ENCODE assay signal across 21 cellular contexts in genomic region chr11:36792870-36793541, GRCh38.
DNase-seq lines count a peak whose midpoint lies in the region; ATAC-seq, FAIRE-seq and TF ChIP-seq lines count a peak whose summit lies in the region.
"Had no signal": no experiment of that assay in that cellular context is flagged by ENCODE, and none has a peak within 500 bp of the region (broad histone marks: within the 10 kb centered on the region; RNA-seq: fewer than 3 reads in every experiment).

No MANE protein-coding gene starts in this region.

- DNase-seq in bronchial epithelial cell (ENCODE audit: low read depth): no peak
- DNase-seq in keratinocyte (ENCODE audit: low read depth, low spot score): no peak
- peak; percentile 8 for DNase-seq in retina
- no peak for DNase-seq in NCI-H146 treated with DMSO at 0.1 percent for 48 hours (lab: John Stamatoyannopoulos, UW; ENCODE audit: unreplicated experiment)
- DNase-seq: activated CD8-positive, alpha-beta T cell treated with anti-CD3 and anti-CD28 coated beads, Interleukin-2, amount 10 ng/mL, durations not matched to agents 7 days and 5 days; activated naive CD4-positive, alpha-beta T cell treated with Interleukin-2 at 50 U/mL for 16 hours; activated T-cell treated with anti-CD3 and anti-CD28 coated beads, Interleukin-2, amount 50 U/mL, for 1 hour; amygdala; caudate nucleus; CD4-positive, alpha-beta memory T cell; DMS153; GF-D8; midbrain; NCI-H1930; NCI-H446 treated with DMSO at 0.1 percent for 48 hours; NK-92 treated with Interleukin-12 subunit alpha and Interleukin-12 subunit beta, amount 100 ng/mL, for 24 hours had no signal

- H3K9me3 ChIP-seq in HUES6 (ENCODE audit: control insufficient read depth, insufficient read depth, low read depth, low read length) (no peaks in the 10 kb centered on the region), keratinocyte (ENCODE audit: control insufficient read depth, low read depth, low read length) (no peaks in the 10 kb centered on the region)

- H3K27ac ChIP-seq in HUES6 (ENCODE audit: low read depth, low read length) (no peak overlapping the region), keratinocyte (ENCODE audit: control insufficient read depth, insufficient read depth, low read length) (no peak overlapping the region)

- H3K9me1 ChIP-seq in keratinocyte (ENCODE audit: control insufficient read depth, extremely low read depth, insufficient read depth, low read length): no peaks in the 10 kb centered on the region

- H4K20me1 ChIP-seq in keratinocyte (ENCODE audit: control insufficient read depth, extremely low read depth, insufficient read depth, low read length): no peaks in the 10 kb centered on the region

- dilution Hi-C loops in keratinocyte (cut with MboI; ENCODE audit: extremely low pct_ligation_motif_present, low sequenced_read_pairs): no loop called here

- H3K4me2 ChIP-seq in keratinocyte (ENCODE audit: control insufficient read depth, extremely low read depth, insufficient read depth, low read depth, low read length): peak overlapping the region; percentile 35

- no peaks in the 10 kb centered on the region for H3K36me3 ChIP-seq in HUES6 (ENCODE audit: control insufficient read depth, insufficient read depth, low read length)
- H3K36me3 ChIP-seq in bronchial epithelial cell (ENCODE audit: control insufficient read depth, insufficient read depth, low read length): no peaks in the 10 kb centered on the region
- no peaks in the 10 kb centered on the region for H3K36me3 ChIP-seq in keratinocyte (ENCODE audit: control insufficient read depth in 2 of 2, extremely low read depth in 1 of 2, insufficient read depth in 2 of 2, low read length in 2 of 2)

- peak overlapping the region; percentile 39 for H3K4me3 ChIP-seq in HUES6 (ENCODE audit: low read depth, low read length)
- no peak overlapping the region for H3K4me3 ChIP-seq in bronchial epithelial cell (ENCODE audit: low read depth, low read length)
- H3K4me3 ChIP-seq in keratinocyte (ENCODE audit: control insufficient read depth in 2 of 3, extremely low read depth in 1 of 3, insufficient read depth in 2 of 3, low read depth in 1 of 3, low read length in 3 of 3): no peak overlapping the region
- H3K4me3 ChIP-seq: K562 had no signal

- TF ChIP-seq CTCF in bronchial epithelial cell (IDR thresholded peaks at IDR 0.05; ENCODE audit: insufficient read depth, low read length, severe bottlenecking): no peak
- no peak for TF ChIP-seq CTCF in keratinocyte (optimal IDR thresholded peaks at IDR 0.05 in 1 of 3, IDR thresholded peaks at IDR 0.05 in 1 of 3, conservative IDR thresholded peaks at IDR 0.05 in 1 of 3; ENCODE audit: extremely low read depth in 1 of 3, insufficient read depth in 2 of 3, low read length in 3 of 3)

- H3K9ac ChIP-seq in HUES6 (ENCODE audit: low read length) (no peak overlapping the region), keratinocyte (ENCODE audit: control insufficient read depth, extremely low read depth, insufficient read depth, low read length) (no peak overlapping the region)

- peak; percentile 64 for FAIRE-seq in bronchial epithelial cell (lab: Jason Lieb, UNC)
- FAIRE-seq in keratinocyte (lab: Jason Lieb, UNC): no peak
- FAIRE-seq: K562 had no signal

- no peaks in the 10 kb centered on the region for H3K27me3 ChIP-seq in HUES6 (ENCODE audit: control insufficient read depth, insufficient read depth, low read length)
- H3K27me3 ChIP-seq in bronchial epithelial cell (ENCODE audit: control insufficient read depth, insufficient read depth, low read length): peaks cover 2% of the 10 kb centered on the region
- no peaks in the 10 kb centered on the region for H3K27me3 ChIP-seq in keratinocyte (ENCODE audit: control insufficient read depth, extremely low read depth, insufficient read depth, low read length)

- H3K4me1 ChIP-seq in HUES6 (ENCODE audit: control insufficient read depth, insufficient read depth, low read length) (peaks cover 6% of the 10 kb centered on the region), keratinocyte (ENCODE audit: control insufficient read depth, extremely low read depth, insufficient read depth, low read length) (peaks cover 3% of the 10 kb centered on the region)

- H3K79me2 ChIP-seq in keratinocyte (ENCODE audit: control insufficient read depth, insufficient read depth, low read length): no peaks in the 10 kb centered on the region

- H2AFZ ChIP-seq in keratinocyte (ENCODE audit: control insufficient read depth, low read length): peak overlapping the region; percentile 79

- no peak for ATAC-seq in HG02938 (IDR thresholded peaks at IDR 0.05; ENCODE audit: unreplicated experiment)
- no peak for ATAC-seq in HG03175 (IDR thresholded peaks at IDR 0.05; ENCODE audit: unreplicated experiment)
- ATAC-seq: activated CD4-positive, CD25-positive, alpha-beta regulatory T cell treated with anti-CD3 and anti-CD28 coated beads, Interleukin-2, amount 50 U/mL, for 24 hours; activated CD8-positive, alpha-beta T cell treated with anti-CD3 and anti-CD28 coated beads, Interleukin-2, amount 10 ng/mL, durations not matched to agents 7 days and 5 days; K562 had no signal
